1 cellular context compared by ENCODE assay signal in genomic region chr14:95523818-95524448, GRCh38.
TF ChIP-seq lines count a peak whose summit lies in the region.

No MANE protein-coding gene starts in this region.

TF ChIP-seq in endothelial cell of umbilical vein, 7 proteins besides CTCF, POLR2A, EP300 and RAD21:
- TF ChIP-seq GATA2 (IDR thresholded peaks at IDR 0.05; ENCODE audit: insufficient read depth, insufficient read length, low read depth, low read length) (no peak), JUN (IDR thresholded peaks at IDR 0.05; ENCODE audit: borderline replicate concordance, insufficient read depth, insufficient read length, low read depth) (no peak), EZH2 (IDR thresholded peaks at IDR 0.05; ENCODE audit: borderline replicate concordance, low read depth, low read length, severe bottlenecking) (no peak), MYC (IDR thresholded peaks at IDR 0.05; ENCODE audit: low read depth, low read length) (no peak), POLR2AphosphoS5 (IDR thresholded peaks at IDR 0.05; ENCODE audit: insufficient read depth, low read depth, low read length) (no peak), FOS (IDR thresholded peaks at IDR 0.05; ENCODE audit: borderline replicate concordance, insufficient read depth, low read length) (no peak), MAX (IDR thresholded peaks at IDR 0.05; ENCODE audit: insufficient read depth, insufficient read length) (no peak)
